8 cellular contexts compared by ENCODE assay signal in the genomic region with DNA sequence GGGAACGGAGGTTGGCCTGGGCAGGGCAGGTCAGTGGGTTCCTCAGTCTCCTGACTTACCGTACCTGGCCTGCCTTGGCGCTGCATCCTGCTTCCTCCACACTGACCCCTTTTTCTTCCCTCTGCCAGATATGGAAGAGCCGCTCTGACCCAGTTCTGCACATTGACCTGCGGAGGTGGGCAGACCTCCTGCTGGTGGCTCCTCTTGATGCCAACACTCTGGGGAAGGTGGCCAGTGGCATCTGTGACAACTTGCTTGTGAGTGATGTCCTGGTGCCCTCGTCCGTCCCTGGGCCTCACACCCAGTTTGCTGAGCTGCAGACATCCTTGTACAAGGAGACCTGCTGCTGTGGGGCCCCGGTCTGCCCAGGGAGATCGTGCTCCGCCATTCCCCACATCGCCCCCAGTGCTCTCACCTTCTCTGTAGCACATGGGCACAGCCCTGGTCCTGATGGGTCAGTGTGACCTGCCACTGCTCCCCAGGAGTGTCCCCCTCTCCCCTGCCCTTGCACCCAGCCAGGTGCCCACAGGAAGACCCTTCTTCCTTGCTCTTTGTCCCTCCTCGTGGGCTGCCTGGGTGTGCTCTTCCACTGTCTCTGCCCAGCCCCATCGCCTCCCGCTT. TPM values are rescaled to one million over a fixed set of nuclear protein-coding genes. Genes with fewer than 3 reads are reported as not detected.
DNase-seq lines count a peak whose midpoint lies in the region; ATAC-seq and TF ChIP-seq lines count a peak whose summit lies in the region.

No MANE protein-coding gene starts in this region.

- no peak for DNase-seq in stimulated activated naive CD8-positive, alpha-beta T cell treated with anti-CD3 and anti-CD28 coated beads, Interleukin-15, amount 100 ng/mL, for 72 hours
- DNase-seq in stimulated activated naive CD8-positive, alpha-beta T cell treated with anti-CD3 and anti-CD28 coated beads, Interleukin-15, Interleukin-2, amounts not matched to agents 100 U/mL and 50 U/mL, for 24 hours: no peak
- DNase-seq in neuronal stem cell (ENCODE audit: low spot score): no peak
- DNase-seq in vagina (ENCODE audit: extremely low spot score in 2 of 2): no peak
- no peak for DNase-seq in mesenteric fat pad (ENCODE audit: low spot score)
- DNase-seq in stimulated activated CD4-positive, alpha-beta T cell treated with anti-CD3 and anti-CD28 coated beads, Interleukin-4, amount 100 ng/mL, for 24 hours: no peak
- no peak for DNase-seq in inferior parietal cortex (ENCODE audit: extremely low spot score)

- no peak for TF ChIP-seq CTCF in vagina (IDR thresholded peaks at IDR 0.05)

- H3K27ac ChIP-seq in duodenal mucosa (ENCODE audit: low read depth, low read length): peak overlapping the region; percentile 81
- no peak overlapping the region for H3K27ac ChIP-seq in neuronal stem cell (replicated peaks; ENCODE audit: low read length)
- H3K27ac ChIP-seq in vagina: peak overlapping the region; percentile 83

- no peak overlapping the region for H4K8ac ChIP-seq in neuronal stem cell (ENCODE audit: low read depth, low read length)

- H3K23ac ChIP-seq in neuronal stem cell (ENCODE audit: low read depth, low read length, poor library complexity): peak overlapping the region; percentile 2

- H3K27me3 Mint-ChIP-seq in stimulated activated naive CD8-positive, alpha-beta T cell treated with anti-CD3 and anti-CD28 coated beads, Interleukin-15, amount 100 ng/mL, for 72 hours: no peaks in the 10 kb centered on the region

- H3K14ac ChIP-seq in neuronal stem cell (ENCODE audit: low read length): no peak overlapping the region

- no peak overlapping the region for H4K91ac ChIP-seq in neuronal stem cell (ENCODE audit: low read depth, low read length, poor library complexity)

- peaks cover 3% of the 10 kb centered on the region for H3K79me1 ChIP-seq in neuronal stem cell (ENCODE audit: low read depth, low read length)

- H2BK15ac ChIP-seq in neuronal stem cell (ENCODE audit: low read length): no peak overlapping the region

- intact Hi-C loops in vagina (cut with DNase I): loop anchor here (5.0 kb wide), 1 partner anchor 158 kb away; a partner anchor contains a TSS

- H2AK5ac ChIP-seq in neuronal stem cell (ENCODE audit: low read depth, low read length): no peak overlapping the region

- H3K18ac ChIP-seq in neuronal stem cell (ENCODE audit: low read length): no peak overlapping the region

- H3K9me3 ChIP-seq in duodenal mucosa (ENCODE audit: control insufficient read depth in 1 of 2, low read length in 2 of 2): no peaks in the 10 kb centered on the region
- H3K9me3 ChIP-seq in neuronal stem cell (replicated peaks in 1 of 2; ENCODE audit: control insufficient read depth in 2 of 2, insufficient read depth in 1 of 2, low read depth in 1 of 2, low read length in 2 of 2): no peaks in the 10 kb centered on the region
- no peaks in the 10 kb centered on the region for H3K9me3 ChIP-seq in vagina

- H2BK120ac ChIP-seq in neuronal stem cell (ENCODE audit: low read depth, low read length): no peak overlapping the region

- peak overlapping the region; percentile 13 to 37 for H3K4me3 ChIP-seq in duodenal mucosa (ENCODE audit: low read depth in 1 of 2, low read length in 2 of 2)
- H3K4me3 ChIP-seq in neuronal stem cell (ENCODE audit: low read length in 2 of 2): no peak overlapping the region
- H3K4me3 ChIP-seq in vagina: peak overlapping the region in 1 of 2 donors; percentile 18

- H3K36me3 ChIP-seq in duodenal mucosa (ENCODE audit: control insufficient read depth in 1 of 2, insufficient read depth in 2 of 2, low read length in 2 of 2): peaks cover 0 to 8% of the 10 kb centered on the region in 2 donors
- H3K36me3 ChIP-seq in neuronal stem cell (replicated peaks in 1 of 2; ENCODE audit: control insufficient read depth in 2 of 2, insufficient read depth in 2 of 2, low read length in 2 of 2): peaks cover 0 to 55% of the 10 kb centered on the region in 2 donors
- no peaks in the 10 kb centered on the region for H3K36me3 ChIP-seq in vagina

- no peak for ATAC-seq in stimulated activated naive CD8-positive, alpha-beta T cell treated with anti-CD3 and anti-CD28 coated beads, Interleukin-15, amount 100 ng/mL, for 72 hours
- ATAC-seq in stimulated activated naive CD8-positive, alpha-beta T cell treated with anti-CD3 and anti-CD28 coated beads, Interleukin-15, Interleukin-2, amounts not matched to agents 100 U/mL and 50 U/mL, for 24 hours: no peak

- H3K27me3 ChIP-seq in duodenal mucosa (ENCODE audit: control insufficient read depth in 1 of 2, insufficient read depth in 2 of 2, low read length in 2 of 2) (no peaks in the 10 kb centered on the region), neuronal stem cell (ENCODE audit: control insufficient read depth in 3 of 3, insufficient read depth in 3 of 3, low read depth in 1 of 3, low read length in 3 of 3) (no peaks in the 10 kb centered on the region), vagina (no peaks in the 10 kb centered on the region)

- H3K4me3 Mint-ChIP-seq in stimulated activated naive CD8-positive, alpha-beta T cell treated with anti-CD3 and anti-CD28 coated beads, Interleukin-15, amount 100 ng/mL, for 72 hours: no peak overlapping the region

- H2BK12ac ChIP-seq in neuronal stem cell (ENCODE audit: low read length): no peak overlapping the region

- H3K9me3 Mint-ChIP-seq in stimulated activated naive CD8-positive, alpha-beta T cell treated with anti-CD3 and anti-CD28 coated beads, Interleukin-15, amount 100 ng/mL, for 72 hours: no peaks in the 10 kb centered on the region

- H2AFZ ChIP-seq in neuronal stem cell (ENCODE audit: low read length): no peak overlapping the region

- peaks cover 68% of the 10 kb centered on the region for H3K4me1 Mint-ChIP-seq in stimulated activated naive CD8-positive, alpha-beta T cell treated with anti-CD3 and anti-CD28 coated beads, Interleukin-15, amount 100 ng/mL, for 72 hours

- H3K4me1 ChIP-seq in duodenal mucosa (ENCODE audit: control insufficient read depth in 1 of 2, insufficient read depth in 2 of 2, low read length in 2 of 2) (peaks cover 65 to 77% of the 10 kb centered on the region in 2 donors), neuronal stem cell (ENCODE audit: control insufficient read depth in 2 of 2, insufficient read depth in 1 of 2, low read depth in 1 of 2, low read length in 2 of 2) (peaks cover 7 to 17% of the 10 kb centered on the region in 2 donors), vagina (peaks cover 61% of the 10 kb centered on the region)

- H3K4ac ChIP-seq in neuronal stem cell (ENCODE audit: low read length): no peak overlapping the region

- H3K27ac Mint-ChIP-seq in stimulated activated naive CD8-positive, alpha-beta T cell treated with anti-CD3 and anti-CD28 coated beads, Interleukin-15, amount 100 ng/mL, for 72 hours: peak overlapping the region; percentile 19 to 85

- peak overlapping the region in 1 of 2 donors; percentile 51 for H3K9ac ChIP-seq in duodenal mucosa (ENCODE audit: low read depth in 1 of 2, low read length in 2 of 2)
- no peak overlapping the region for H3K9ac ChIP-seq in neuronal stem cell (ENCODE audit: low read depth, low read length, poor library complexity)

- no peak overlapping the region for H3K4me2 ChIP-seq in neuronal stem cell (ENCODE audit: insufficient read depth, low read length, poor library complexity, severe bottlenecking)

- no peak for TF ChIP-seq POLR2A in vagina (IDR thresholded peaks at IDR 0.05)

- no peak overlapping the region for H2BK5ac ChIP-seq in neuronal stem cell (ENCODE audit: low read length)

- WGBS in neuronal stem cell (ENCODE audit: extremely low coverage in 2 of 2, insufficient read length in 2 of 2, insufficient replicate concordance in 1 of 2), 2 donors: no CpG with 5 or more reads among the region's 14 CpGs

RNA-seq across cellular contexts. Expression of a gene that starts 21.0 kb away (rescaled TPM):
- 6.1 TPM for polyA plus RNA-seq in neuronal stem cell (2013, experiment 1 of 2)
- polyA plus RNA-seq in neuronal stem cell (2013, experiment 2 of 2): 6.0 TPM
- 23.8 TPM for total RNA-seq in vagina
- total RNA-seq in mesenteric fat pad: 11.5 TPM

RNA-seq across cellular contexts. Expression of a gene that starts 49.0 kb away (rescaled TPM):
- 28.0 TPM for polyA plus RNA-seq in neuronal stem cell (2013, experiment 1 of 2)
- 27.3 TPM for polyA plus RNA-seq in neuronal stem cell (2013, experiment 2 of 2)
- 6.6 TPM for total RNA-seq in vagina
- total RNA-seq in mesenteric fat pad: 1.7 TPM

Comparison
In these comparisons a context has a peak if more than half of its experiments do, and no peak if none do; other contexts are left out.
1. H3K4me3 ChIP-seq: peak in duodenal mucosa (2 of 2); none in neuronal stem cell (0 of 2).